Comparison of ENCODE assay signal across 8 cellular contexts in genomic region chr13:44142540-44142867, GRCh38.
DNase-seq lines count a peak whose midpoint lies in the region; ATAC-seq and TF ChIP-seq lines count a peak whose summit lies in the region.

No MANE protein-coding gene starts in this region.

- H3K9me3 ChIP-seq in SU-DHL-6 (ENCODE audit: insufficient read depth, low read length) (no peaks in the 10 kb centered on the region), psoas muscle (no peaks in the 10 kb centered on the region)

- peaks cover 20% of the 10 kb centered on the region for H3K4me1 ChIP-seq in foreskin keratinocyte
- peaks cover 13% of the 10 kb centered on the region for H3K4me1 ChIP-seq in psoas muscle

- H3K9ac ChIP-seq in SU-DHL-6 (ENCODE audit: low read length) = peak overlapping the region; percentile 79

- H3K27me3 ChIP-seq in SU-DHL-6 (ENCODE audit: low read length) (no peaks in the 10 kb centered on the region), foreskin keratinocyte (no peaks in the 10 kb centered on the region), psoas muscle (ENCODE audit: insufficient read depth in 3 of 3, low read length in 2 of 3) (no peaks in the 10 kb centered on the region)

- H3K27ac ChIP-seq in SU-DHL-6 (ENCODE audit: low read depth, low read length) = no peak overlapping the region
- H3K27ac ChIP-seq in foreskin keratinocyte = peak overlapping the region; percentile 97
- peak overlapping the region; percentile 89 for H3K27ac ChIP-seq in psoas muscle

- H4K20me1 ChIP-seq in SU-DHL-6 (ENCODE audit: low read depth, low read length) = no peaks in the 10 kb centered on the region

- peak overlapping the region; percentile 87 for H3K4me2 ChIP-seq in SU-DHL-6 (ENCODE audit: low read depth, low read length, poor library complexity, severe bottlenecking)

- in situ Hi-C loops in GM13977 (cut with MboI; ENCODE audit: low pct_unique_long_range_greater_than_20kb, low sequenced_read_pairs, unreplicated experiment) = no loop called here

- intact Hi-C loops in psoas muscle (cut with DNase I) = loop anchor here in 1 of 2 donors (5.0 kb wide), 2 partner anchors 95 to 295 kb away; no protein-coding TSS in a partner anchor

- DNase-seq in GM13977 (ENCODE audit: low spot score) (peak; percentile 6), foreskin keratinocyte (peak in 1 of 2 donors; percentile 63), psoas muscle (no peak), NCI-H345 (lab: John Stamatoyannopoulos, UW) (no peak), NCI-H1930 (lab: John Stamatoyannopoulos, UW) (no peak), NCI-H2107 treated with DMSO at 0.1 percent for 48 hours (lab: John Stamatoyannopoulos, UW; ENCODE audit: unreplicated experiment) (no peak)

- H2AFZ ChIP-seq in SU-DHL-6 (ENCODE audit: low read depth, low read length, severe bottlenecking) = peak overlapping the region; percentile 93

- no peaks in the 10 kb centered on the region for H3F3A ChIP-seq in SU-DHL-6 (ENCODE audit: insufficient read depth)

- H3K79me2 ChIP-seq in SU-DHL-6 (ENCODE audit: insufficient read depth, low read length) = no peaks in the 10 kb centered on the region

- ATAC-seq in foreskin keratinocyte = no peak
- ATAC-seq in psoas muscle = peak in 3 of 4 donors; percentile 9 to 18 (median 10)
- no peak for ATAC-seq in GM18858 (IDR thresholded peaks at IDR 0.05; ENCODE audit: unreplicated experiment)

- 2 to 7% (median 5%) methylated on average over 7 of the region's 7 CpGs for WGBS in psoas muscle, 3 donors

- TF ChIP-seq CTCF in GM13977 (IDR thresholded peaks at IDR 0.05; ENCODE audit: extremely low read depth, insufficient read depth, missing control alignments) (no peak), SU-DHL-6 (IDR thresholded peaks at IDR 0.05; ENCODE audit: insufficient read depth, low read length, poor library complexity, severe bottlenecking) (no peak), foreskin keratinocyte (conservative IDR thresholded peaks at IDR 0.05) (no peak), psoas muscle (IDR thresholded peaks at IDR 0.05) (no peak)

- no peaks in the 10 kb centered on the region for H3K9me2 ChIP-seq in SU-DHL-6 (replicated peaks; ENCODE audit: insufficient read depth, low read length)

- no peaks in the 10 kb centered on the region for H3K36me3 ChIP-seq in SU-DHL-6 (ENCODE audit: low read length)
- H3K36me3 ChIP-seq in psoas muscle (ENCODE audit: insufficient read depth in 1 of 2, low read depth in 1 of 2) = no peaks in the 10 kb centered on the region

- H3K4me3 ChIP-seq in SU-DHL-6 (ENCODE audit: insufficient read depth, low read length, poor library complexity, severe bottlenecking) (peak overlapping the region; percentile 73), psoas muscle (peak overlapping the region; percentile 73)

Comparison
In these comparisons a context has a peak if more than half of its experiments do, and no peak if none do; other contexts are left out.
1. ATAC-seq: peak in psoas muscle (3 of 4); none in foreskin keratinocyte (single experiment) and GM18858 (single experiment).